Comparison of ENCODE assay signal across 10 cellular contexts in genomic region chr2:214311031-214311533, GRCh38.
DNase-seq lines count a peak whose midpoint lies in the region; ATAC-seq and TF ChIP-seq lines count a peak whose summit lies in the region.
"Had no signal": no experiment of that assay in that cellular context is flagged by ENCODE, and none has a peak within 500 bp of the region (broad histone marks: within the 10 kb centered on the region; RNA-seq: fewer than 3 reads in every experiment).

No MANE protein-coding gene starts in this region.

- H3K9me3 Mint-ChIP-seq in stimulated activated effector memory CD8-positive, alpha-beta T cell treated with anti-CD3 and anti-CD28 coated beads, Interleukin-12 subunit alpha, Interleukin-12 subunit beta, amount 100 ng/mL, for 72 hours = peaks cover 14% of the 10 kb centered on the region

- H3K4me3 Mint-ChIP-seq in stimulated activated effector memory CD8-positive, alpha-beta T cell treated with anti-CD3 and anti-CD28 coated beads, Interleukin-12 subunit alpha, Interleukin-12 subunit beta, amount 100 ng/mL, for 72 hours = no peak overlapping the region
- H3K4me3 Mint-ChIP-seq: activated B cell treated with CpG ODN at 0.5 μM for 24 hours, memory B cell had no signal

- H3K27me3 ChIP-seq in PC-3 (ENCODE audit: low read length) (no peaks in the 10 kb centered on the region), ovary (no peaks in the 10 kb centered on the region)

- peaks cover 3% of the 10 kb centered on the region for H3F3A ChIP-seq in PC-3 (ENCODE audit: low read length, unreplicated experiment)

- H3K79me2 ChIP-seq in PC-3 (ENCODE audit: low read length) = no peaks in the 10 kb centered on the region

- POLR2A ChIA-PET in PC-3 (lab: Charles Lee; ENCODE audit: unreplicated experiment) = no interaction called here

- ATAC-seq in HG02763 (IDR thresholded peaks at IDR 0.05; ENCODE audit: unreplicated experiment) = peak; percentile 35
- ATAC-seq in PC-3 = no peak
- ATAC-seq in stimulated activated effector memory CD8-positive, alpha-beta T cell treated with anti-CD3 and anti-CD28 coated beads, Interleukin-12 subunit alpha, Interleukin-12 subunit beta, amount 100 ng/mL, for 72 hours = peak; percentile 32

- H3K4me1 Mint-ChIP-seq in stimulated activated effector memory CD8-positive, alpha-beta T cell treated with anti-CD3 and anti-CD28 coated beads, Interleukin-12 subunit alpha, Interleukin-12 subunit beta, amount 100 ng/mL, for 72 hours = no peaks in the 10 kb centered on the region
- H3K4me1 Mint-ChIP-seq: activated B cell treated with CpG ODN at 0.5 μM for 24 hours, memory B cell had no signal

- no peak overlapping the region for H3K27ac Mint-ChIP-seq in stimulated activated effector memory CD8-positive, alpha-beta T cell treated with anti-CD3 and anti-CD28 coated beads, Interleukin-12 subunit alpha, Interleukin-12 subunit beta, amount 100 ng/mL, for 72 hours
- H3K27ac Mint-ChIP-seq: activated B cell treated with CpG ODN at 0.5 μM for 24 hours, memory B cell had no signal

- BruUV-seq in PC-3 (replicated peaks; lab: Mats Ljungman, UMichigan) = no TSS peak

- no peak for TF ChIP-seq POLR2A in ovary (IDR thresholded peaks at IDR 0.05)

- intact Hi-C loops in PC-3 (cut with micrococcal nuclease) (loop anchor here (5.0 kb wide), 4 partner anchors 86 to 504 kb away; partner anchors contain the start of gene VWC2L), ovary (cut with DNase I) (no loop called here)

- H3K9me3 ChIP-seq in PC-3 (ENCODE audit: low read length) (no peaks in the 10 kb centered on the region), ovary (no peaks in the 10 kb centered on the region)

- TF ChIP-seq CTCF in PC-3 (conservative IDR thresholded peaks at IDR 0.05; ENCODE audit: low read depth, low read length) = peak; percentile 38
- no peak for TF ChIP-seq CTCF in ovary (IDR thresholded peaks at IDR 0.05)

- WGBS in ovary, 3 donors = 76 to 85% (median 77%) methylated on average over 7 of the region's 7 CpGs

- no peak overlapping the region for H3K9ac ChIP-seq in PC-3 (ENCODE audit: low read length)

- H3K27ac ChIP-seq in PC-3 (ENCODE audit: low read length) = peak overlapping the region; percentile 86
- no peak overlapping the region for H3K27ac ChIP-seq in ovary

- no peaks in the 10 kb centered on the region for H4K20me1 ChIP-seq in PC-3 (ENCODE audit: low read length)

- H3K4me3 ChIP-seq in PC-3 (ENCODE audit: low read length) = no peak overlapping the region
- no peak overlapping the region for H3K4me3 ChIP-seq in ovary

- CTCF ChIA-PET in PC-3 (lab: Charles Lee) = no interaction called here

- TF ChIP-seq EP300 in ovary (IDR thresholded peaks at IDR 0.05) = no peak

- DNase-seq in NCI-H82 (lab: John Stamatoyannopoulos, UW) (peak; percentile 14), NCI-H82 treated with DMSO at 0.1 percent for 48 hours (lab: John Stamatoyannopoulos, UW; ENCODE audit: unreplicated experiment) (no peak), PC-3 (no peak), NCI-H748 (lab: John Stamatoyannopoulos, UW; ENCODE audit: unreplicated experiment) (no peak), ovary (no peak)
- no peak for DNase-seq in stimulated activated effector memory CD8-positive, alpha-beta T cell treated with anti-CD3 and anti-CD28 coated beads, Interleukin-12 subunit alpha, Interleukin-12 subunit beta, amount 100 ng/mL, for 72 hours (ENCODE audit: low spot score in 2 of 2)
- no peak for DNase-seq in activated naive CD4-positive, alpha-beta T cell treated with anti-CD3 and anti-CD28 coated beads, Interleukin-2, amount 50 U/mL, for 16 hours
- DNase-seq: activated B cell treated with CpG ODN at 0.5 μM for 24 hours had no signal

- H3K4me1 ChIP-seq in PC-3 (ENCODE audit: insufficient read depth, low read length) (peaks cover 24% of the 10 kb centered on the region), ovary (ENCODE audit: insufficient read depth) (no peaks in the 10 kb centered on the region)

- H2AFZ ChIP-seq in PC-3 (ENCODE audit: low read length) = no peak overlapping the region

- H3K36me3 ChIP-seq in PC-3 (ENCODE audit: low read depth, low read length) (no peaks in the 10 kb centered on the region), ovary (no peaks in the 10 kb centered on the region)

- no peak overlapping the region for H3K4me2 ChIP-seq in PC-3 (ENCODE audit: low read length)

- H3K9me2 ChIP-seq in PC-3 (replicated peaks; ENCODE audit: low read length) = no peaks in the 10 kb centered on the region

- no peaks in the 10 kb centered on the region for H3K36me3 Mint-ChIP-seq in stimulated activated effector memory CD8-positive, alpha-beta T cell treated with anti-CD3 and anti-CD28 coated beads, Interleukin-12 subunit alpha, Interleukin-12 subunit beta, amount 100 ng/mL, for 72 hours
- H3K36me3 Mint-ChIP-seq: memory B cell had no signal
